Comparison of ENCODE assay signal across 8 cellular contexts in genomic region chr9:14321517-14322125, GRCh38. TPM values are rescaled to one million over a fixed set of nuclear protein-coding genes. Genes with fewer than 3 reads are reported as not detected.
DNase-seq lines count a peak whose midpoint lies in the region; ATAC-seq, FAIRE-seq and TF ChIP-seq lines count a peak whose summit lies in the region.

No MANE protein-coding gene starts in this region.

- no peak overlapping the region for H2AFZ ChIP-seq in astrocyte (ENCODE audit: low read depth, low read length)

- peak overlapping the region; percentile 95 for H3K4me2 ChIP-seq in A549
- peak overlapping the region; percentile 89 for H3K4me2 ChIP-seq in astrocyte (ENCODE audit: low read length)

- TF ChIP-seq POLR2A in A549 (IDR thresholded peaks at IDR 0.05; ENCODE audit: low read length) (no peak), vagina (IDR thresholded peaks at IDR 0.05) (no peak)

- intact Hi-C loops in vagina (cut with DNase I) = no loop called here

- FAIRE-seq in A549 (lab: Jason Lieb, UNC) = no peak
- no peak for FAIRE-seq in astrocyte (lab: Jason Lieb, UNC)

- POLR2A ChIA-PET in A549 (lab: Yijun Ruan, JAX) = interaction anchor here (0.6 to 0.7 kb wide), 5 partner anchors 26 to 103 kb away, joined by 3 to 7 read pairs (median 6); no protein-coding TSS in a partner anchor

- H3K27ac Mint-ChIP-seq in HFFc6 (peak overlapping the region; percentile 74), astrocyte (ENCODE audit: unreplicated experiment) (peak overlapping the region; percentile 37)

- peaks cover 55% of the 10 kb centered on the region for H3K4me1 ChIP-seq in A549
- peaks cover 17% of the 10 kb centered on the region for H3K4me1 ChIP-seq in astrocyte (ENCODE audit: insufficient read depth, low read length)
- peaks cover 3 to 11% of the 10 kb centered on the region in 2 donors for H3K4me1 ChIP-seq in lung (ENCODE audit: control insufficient read depth in 2 of 2, insufficient read depth in 2 of 2, low read length in 2 of 2)
- peaks cover 46% of the 10 kb centered on the region for H3K4me1 ChIP-seq in vagina

- CTCF ChIA-PET in A549 (lab: Yijun Ruan, JAX) = interaction anchor here (0.6 to 1.2 kb wide), 5 partner anchors 9 to 970 kb away, joined by 3 to 4 read pairs (median 3); no protein-coding TSS in a partner anchor

- peak overlapping the region; percentile 85 for H3K9ac ChIP-seq in astrocyte (ENCODE audit: low read length)

- no peak for TF ChIP-seq RAD21 in A549 (conservative IDR thresholded peaks at IDR 0.05 in 1 of 2, IDR thresholded peaks at IDR 0.05 in 1 of 2)

- H3K27ac ChIP-seq in A549 (peak overlapping the region; percentile 94 to 99), astrocyte (ENCODE audit: low read depth, low read length) (peak overlapping the region; percentile 76), lung (ENCODE audit: low read depth in 1 of 2, low read length in 1 of 2) (peak overlapping the region; percentile 70 to 98), vagina (peak overlapping the region; percentile 96)

- H3K79me2 ChIP-seq in astrocyte (ENCODE audit: insufficient read depth, low read length) = peaks cover 17% of the 10 kb centered on the region

- TF ChIP-seq EP300 in A549 (IDR thresholded peaks at IDR 0.05) = no peak

- no peaks in the 10 kb centered on the region for H3K36me3 ChIP-seq in astrocyte (ENCODE audit: insufficient read depth, low read length)
- H3K36me3 ChIP-seq in lung (ENCODE audit: control insufficient read depth in 2 of 2, insufficient read depth in 2 of 2, low read length in 2 of 2) = no peaks in the 10 kb centered on the region
- no peaks in the 10 kb centered on the region for H3K36me3 ChIP-seq in vagina

- H3K9me3 ChIP-seq in A549 = no peaks in the 10 kb centered on the region
- no peaks in the 10 kb centered on the region for H3K9me3 ChIP-seq in astrocyte (ENCODE audit: insufficient read depth, low read depth, low read length)
- H3K9me3 ChIP-seq in lung (ENCODE audit: control insufficient read depth in 2 of 2, insufficient read depth in 1 of 2, low read length in 1 of 2) = no peaks in the 10 kb centered on the region
- no peaks in the 10 kb centered on the region for H3K9me3 ChIP-seq in vagina

- peaks cover 7% of the 10 kb centered on the region; the same call in 1 of the 2 replicates for H3K27me3 Mint-ChIP-seq in HFFc6 (ENCODE audit: insufficient read depth)
- peaks cover 2% of the 10 kb centered on the region for H3K27me3 Mint-ChIP-seq in astrocyte (ENCODE audit: low read depth, unreplicated experiment)

- no peak for ATAC-seq in A549
- ATAC-seq in lung (ENCODE audit: insufficient read depth, low FRiP score) = no peak

- H3K4me3 ChIP-seq in A549 = peak overlapping the region; percentile 60
- H3K4me3 ChIP-seq in astrocyte (ENCODE audit: insufficient read depth, low read depth, low read length) = peak overlapping the region; percentile 72
- H3K4me3 ChIP-seq in lung = peak overlapping the region; percentile 73
- peak overlapping the region; percentile 18 to 70 for H3K4me3 ChIP-seq in vagina

- H3K36me3 Mint-ChIP-seq in HFFc6 (ENCODE audit: low read depth) = no peaks in the 10 kb centered on the region
- peaks cover 1% of the 10 kb centered on the region for H3K36me3 Mint-ChIP-seq in astrocyte (ENCODE audit: low read depth, unreplicated experiment)

- H3K9me3 Mint-ChIP-seq in HFFc6 (no peaks in the 10 kb centered on the region), astrocyte (ENCODE audit: unreplicated experiment) (no peaks in the 10 kb centered on the region)

- no peaks in the 10 kb centered on the region for H4K20me1 ChIP-seq in astrocyte (ENCODE audit: insufficient read depth, low read length)

- DNase-seq in A549 (ENCODE audit: low read depth in 1 of 2, low spot score in 1 of 2) = no peak
- no peak for DNase-seq in HFFc6
- peak; percentile 57 for DNase-seq in astrocyte (ENCODE audit: low read depth)
- no peak for DNase-seq in lung (ENCODE audit: low spot score)
- DNase-seq in vagina (ENCODE audit: extremely low spot score in 2 of 2) = no peak
- no peak for DNase-seq in NCI-H524 (lab: John Stamatoyannopoulos, UW)
- DNase-seq in occipital lobe (lab: John Stamatoyannopoulos, UW) = no peak
- DNase-seq in SHP77 treated with DMSO at 0.1 percent for 48 hours (lab: John Stamatoyannopoulos, UW) = no peak

- WGBS in A549 (ENCODE audit: missing lambda C conversion rate) = under 1% methylated on average over 9 of the region's 9 CpGs
- 9 to 20% methylated on average over 9 of the region's 9 CpGs for WGBS in lung, 2 donors

- H3K27me3 ChIP-seq in astrocyte (ENCODE audit: insufficient read depth, low read length) = no peaks in the 10 kb centered on the region
- no peaks in the 10 kb centered on the region for H3K27me3 ChIP-seq in lung (ENCODE audit: control insufficient read depth, insufficient read depth)
- H3K27me3 ChIP-seq in vagina = no peaks in the 10 kb centered on the region

- peak overlapping the region; percentile 86 for H3K4me3 Mint-ChIP-seq in HFFc6
- H3K4me3 Mint-ChIP-seq in astrocyte (ENCODE audit: unreplicated experiment) = peak overlapping the region; percentile 92

- peaks cover 38% of the 10 kb centered on the region for H3K4me1 Mint-ChIP-seq in HFFc6 (ENCODE audit: low read depth)
- H3K4me1 Mint-ChIP-seq in astrocyte (ENCODE audit: low read depth, unreplicated experiment) = peaks cover 38% of the 10 kb centered on the region

- no peak for TF ChIP-seq CTCF in A549 (IDR thresholded peaks at IDR 0.05)
- no peak for TF ChIP-seq CTCF in HFFc6 (IDR thresholded peaks at IDR 0.05)
- TF ChIP-seq CTCF in astrocyte (IDR thresholded peaks at IDR 0.05; ENCODE audit: insufficient read depth, low read depth, low read length) = no peak
- no peak for TF ChIP-seq CTCF in lung (IDR thresholded peaks at IDR 0.05; ENCODE audit: control extremely low read depth, extremely low read depth)
- TF ChIP-seq CTCF in vagina (IDR thresholded peaks at IDR 0.05) = no peak

TF ChIP-seq in A549, 52 proteins besides CTCF, POLR2A, EP300 and RAD21:
- TF ChIP-seq MAZ (IDR thresholded peaks at IDR 0.05; ENCODE audit: borderline replicate concordance, low read depth, low read length) (no peak), MAX (IDR thresholded peaks at IDR 0.05) (no peak), NR3C1 (IDR thresholded peaks at IDR 0.05) (no peak), FOSL2 (IDR thresholded peaks at IDR 0.05) (no peak), FOSL2 (CRISPR knock-in tag; IDR thresholded peaks at IDR 0.05) (no peak), REST (IDR thresholded peaks at IDR 0.05) (no peak), NFE2L2 (conservative IDR thresholded peaks at IDR 0.05; ENCODE audit: low read length) (no peak), TP53 (CRISPR knock-in tag; IDR thresholded peaks at IDR 0.05) (no peak), MAFK (IDR thresholded peaks at IDR 0.05; ENCODE audit: partially characterized antibody) (no peak), JUN (IDR thresholded peaks at IDR 0.05) (no peak), SREBF2 (IDR thresholded peaks at IDR 0.05) (no peak)
TF ChIP-seq in A549: peak in this region for 0.

RNA-seq across cellular contexts. Expression of gene NFIB, which starts 7.7 kb away (rescaled TPM):
- polyA plus RNA-seq in A549 (2011; rRNA removed) (21.7 and 27.1 TPM in 2 replicates), A549 (2017; fragmentation: RNase III; extraction: RNeasy Plus Mini Kit Qiagen cat#74134 plus additional on column Dnase treatment) (10.7 to 13.2 TPM (median 12.0 TPM) in 3 replicates), lung (10 to 100 TPM in 1 of 2 donors, 1 to 10 TPM in 1; 7.3 to 12.7 TPM)
- 7.4 and 8.2 TPM in 2 replicates for polyA plus RNA-seq in A549 (2012; cell fraction: cytosol; rRNA removed)
- 7.4 and 11.4 TPM in 2 replicates for polyA plus RNA-seq in A549 (2012; cell fraction: nucleus; rRNA removed)
- 59.3 and 63.6 TPM in 2 replicates for polyA minus RNA-seq in A549 (2011; rRNA and poly(A)+ RNA removed)
- 1 to 10 TPM in 4 of 6 experiments, under 1 TPM in 2; 0.69 to 6.2 (median 4.4) TPM for total RNA-seq in HFFc6 (2021; fragmentation: NEBNext Ultra II Directional; extraction: Animal tissue kit (Norgen Biotek cat#: 25700))
- total RNA-seq in astrocyte (8.8 and 9.4 TPM in 2 replicates), lung (100 to 1,000 TPM in 1 of 2 donors, 10 to 100 TPM in 1; 89.2 to 189 TPM), vagina (73.4 TPM), occipital lobe (159 TPM)
